In the genomic region with DNA sequence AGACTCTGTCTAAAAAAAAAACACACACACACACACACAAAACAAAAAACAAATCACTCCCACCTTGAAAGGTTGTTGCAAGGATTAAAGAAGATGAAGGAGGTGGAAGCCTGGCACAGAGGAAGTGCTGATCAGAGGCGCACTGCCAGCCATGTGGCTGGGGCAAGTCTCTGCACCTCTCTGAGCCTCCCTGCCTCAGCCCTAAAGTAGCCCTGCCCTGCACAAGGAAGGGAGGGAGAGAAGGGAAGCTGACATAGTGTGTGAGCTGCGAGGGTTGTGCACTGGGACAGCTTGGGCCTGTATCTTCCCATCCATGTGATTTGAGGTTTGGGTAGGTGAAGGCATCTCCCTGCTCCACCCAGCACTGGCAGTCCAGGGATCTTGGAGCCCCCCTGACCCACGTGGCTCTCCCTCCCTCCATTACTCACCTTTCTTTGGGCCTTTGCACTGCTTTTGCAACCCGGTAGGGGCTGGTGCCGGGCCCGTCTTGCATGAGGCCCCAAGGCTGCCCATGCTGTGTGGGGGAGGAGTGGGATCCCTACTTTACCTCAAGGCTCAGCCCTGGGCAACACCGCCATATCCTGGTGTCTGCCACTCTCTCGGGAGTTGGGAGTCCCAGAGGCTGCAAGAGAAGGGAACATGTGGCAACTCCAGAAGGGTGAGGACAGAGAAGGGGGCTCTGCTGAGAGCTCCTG, we compare ENCODE assay signal across 1 cellular context.
TF ChIP-seq lines count a peak whose summit lies in the region.

No MANE protein-coding gene starts in this region.

TF ChIP-seq in H1, 55 proteins besides CTCF, POLR2A, EP300 and RAD21:
- no peak for TF ChIP-seq TAF7 (optimal IDR thresholded peaks at IDR 0.05; ENCODE audit: borderline replicate concordance, low read depth, low read length)
- TF ChIP-seq SAP30 (IDR thresholded peaks at IDR 0.05; ENCODE audit: insufficient read depth, insufficient replicate concordance, low read length): no peak
- TF ChIP-seq KDM5A (IDR thresholded peaks at IDR 0.05; ENCODE audit: low read length): no peak
- TF ChIP-seq CTBP2 (IDR thresholded peaks at IDR 0.05; ENCODE audit: borderline replicate concordance, insufficient read depth, insufficient read length, low read length): no peak
- TF ChIP-seq SP2 (IDR thresholded peaks at IDR 0.05; ENCODE audit: low read length): no peak
- no peak for TF ChIP-seq GTF2F1 (IDR thresholded peaks at IDR 0.05; ENCODE audit: borderline replicate concordance, low read depth, low read length)
- TF ChIP-seq RBBP5 (IDR thresholded peaks at IDR 0.05; ENCODE audit: borderline replicate concordance, low read depth, low read length): no peak
- TF ChIP-seq POU5F1 (IDR thresholded peaks at IDR 0.05; ENCODE audit: low read depth, low read length): no peak
- no peak for TF ChIP-seq CHD7 (IDR thresholded peaks at IDR 0.05; ENCODE audit: insufficient replicate concordance, low read length)
- no peak for TF ChIP-seq SIN3A (conservative IDR thresholded peaks at IDR 0.05 in 1 of 2, IDR thresholded peaks at IDR 0.05 in 1 of 2; ENCODE audit: low read depth in 1 of 2, low read length in 2 of 2)
- TF ChIP-seq YY1 (IDR thresholded peaks at IDR 0.05; ENCODE audit: low read depth, low read length): no peak
- TF ChIP-seq SUZ12 (IDR thresholded peaks at IDR 0.05; ENCODE audit: low read length): no peak
- no peak for TF ChIP-seq NANOG (IDR thresholded peaks at IDR 0.05; ENCODE audit: insufficient read depth, low read depth, low read length, poor library complexity, severe bottlenecking)
- TF ChIP-seq EGR1 (IDR thresholded peaks at IDR 0.05; ENCODE audit: borderline replicate concordance, low read depth, low read length): no peak
- no peak for TF ChIP-seq POLR2AphosphoS5 (IDR thresholded peaks at IDR 0.05; ENCODE audit: low read depth, low read length)
- TF ChIP-seq CHD1 (IDR thresholded peaks at IDR 0.05; ENCODE audit: low read depth, low read length): no peak
- TF ChIP-seq SP4 (IDR thresholded peaks at IDR 0.05; ENCODE audit: low read length): no peak
- TF ChIP-seq BCL11A (IDR thresholded peaks at IDR 0.05; ENCODE audit: low read depth in 2 of 2, low read length in 2 of 2): no peak
- no peak for TF ChIP-seq BACH1 (IDR thresholded peaks at IDR 0.05; ENCODE audit: low read length)
- no peak for TF ChIP-seq PHF8 (conservative IDR thresholded peaks at IDR 0.05; ENCODE audit: low read depth, low read length)
